ENCODE assay signal across 15 cellular contexts in genomic region chr17:80291691-80292487, GRCh38. TPM values are rescaled to one million over a fixed set of nuclear protein-coding genes. Genes with fewer than 3 reads are reported as not detected.
A peak's percentile ranks its signal among the peaks of the same experiment; 100 is the strongest.
DNase-seq lines count a peak whose midpoint lies in the region; ATAC-seq and TF ChIP-seq lines count a peak whose summit lies in the region.
"Had no signal": no experiment of that assay in that cellular context is flagged by ENCODE, and none has a peak within 500 bp of the region (broad histone marks: within the 10 kb centered on the region; RNA-seq: fewer than 3 reads in every experiment).

No MANE protein-coding gene starts in this region.

- H3K36me3 ChIP-seq in WERI-Rb-1 (peaks cover 94% of the 10 kb centered on the region), endodermal cell (ENCODE audit: control insufficient read depth, insufficient read depth, low read length) (peaks cover 44% of the 10 kb centered on the region), osteoblast (ENCODE audit: insufficient read depth, low read length) (peaks cover 78% of the 10 kb centered on the region)

- H3K36me3 Mint-ChIP-seq in activated CD8-positive, alpha-beta memory T cell treated with anti-CD3 and anti-CD28 coated beads, Interleukin-2, amount 10 ng/mL, durations not matched to agents 7 days and 5 days: peaks cover 79% of the 10 kb centered on the region
- peaks cover 77% of the 10 kb centered on the region for H3K36me3 Mint-ChIP-seq in endodermal cell (ENCODE audit: low read depth)

- H3K9ac ChIP-seq in endodermal cell (ENCODE audit: extremely low read depth, low read length, poor library complexity, severe bottlenecking): no peak overlapping the region

- no peak overlapping the region for H2AFZ ChIP-seq in osteoblast (ENCODE audit: low read length)

- CTCF ChIA-PET in activated CD8-positive, alpha-beta memory T cell treated with anti-CD3 and anti-CD28 coated beads, Interleukin-2, amount 10 ng/mL, durations not matched to agents 7 days and 5 days (lab: Charles Lee): no interaction called here

- H3K9me3 ChIP-seq in WERI-Rb-1 (ENCODE audit: severe bottlenecking) (no peaks in the 10 kb centered on the region), endodermal cell (ENCODE audit: control insufficient read depth, low read length) (no peaks in the 10 kb centered on the region), osteoblast (ENCODE audit: low read depth, low read length) (no peaks in the 10 kb centered on the region)

- no peaks in the 10 kb centered on the region for H3K27me3 Mint-ChIP-seq in activated CD8-positive, alpha-beta memory T cell treated with anti-CD3 and anti-CD28 coated beads, Interleukin-2, amount 10 ng/mL, durations not matched to agents 7 days and 5 days
- H3K27me3 Mint-ChIP-seq in endodermal cell (ENCODE audit: insufficient read depth): no peaks in the 10 kb centered on the region

- peak overlapping the region; percentile 36 for H3K27ac Mint-ChIP-seq in activated CD8-positive, alpha-beta memory T cell treated with anti-CD3 and anti-CD28 coated beads, Interleukin-2, amount 10 ng/mL, durations not matched to agents 7 days and 5 days
- H3K27ac Mint-ChIP-seq in endodermal cell: no peak overlapping the region

- TF ChIP-seq CTCF in WERI-Rb-1 (IDR thresholded peaks at IDR 0.05; ENCODE audit: low read depth, low read length): no peak
- TF ChIP-seq CTCF in endodermal cell (conservative IDR thresholded peaks at IDR 0.05): no peak
- no peak for TF ChIP-seq CTCF in osteoblast (IDR thresholded peaks at IDR 0.05; ENCODE audit: extremely low read depth, low read depth, low read length)

- H3K9me3 Mint-ChIP-seq in activated CD8-positive, alpha-beta memory T cell treated with anti-CD3 and anti-CD28 coated beads, Interleukin-2, amount 10 ng/mL, durations not matched to agents 7 days and 5 days (ENCODE audit: low read depth): no peaks in the 10 kb centered on the region
- H3K9me3 Mint-ChIP-seq in endodermal cell: no peaks in the 10 kb centered on the region

- no peaks in the 10 kb centered on the region for H3K79me2 ChIP-seq in osteoblast (ENCODE audit: insufficient read depth, low read length)

- H3K4me1 ChIP-seq in endodermal cell (ENCODE audit: control insufficient read depth, insufficient read depth, low read length) (no peaks in the 10 kb centered on the region), osteoblast (ENCODE audit: insufficient read depth, low read length) (no peaks in the 10 kb centered on the region)

- no peak for DNase-seq in activated CD8-positive, alpha-beta memory T cell treated with anti-CD3 and anti-CD28 coated beads, Interleukin-2, amount 10 ng/mL, durations not matched to agents 7 days and 5 days
- DNase-seq in activated CD8-positive, alpha-beta memory T cell treated with anti-CD3 and anti-CD28 coated beads, Interleukin-2, amount 50 U/mL, for 48 hours: no peak
- no peak for DNase-seq in WERI-Rb-1
- no peak for DNase-seq in endodermal cell
- DNase-seq in osteoblast (ENCODE audit: insufficient read length, low spot score, missing footprints): peak; percentile 56
- DNase-seq in activated effector memory CD4-positive, alpha-beta T cell treated with anti-CD3 and anti-CD28 coated beads, Interleukin-2, amount 50 U/mL, for 16 hours: no peak
- DNase-seq: COR-L47, DMS153, KBM-7, NCI-H1048, NCI-H146, NCI-H510A treated with DMSO at 0.1 percent for 48 hours had no signal

- H3K4me3 ChIP-seq in WERI-Rb-1 (ENCODE audit: low read depth, low read length) (no peak overlapping the region), endodermal cell (ENCODE audit: low read length) (no peak overlapping the region), osteoblast (ENCODE audit: insufficient read depth, low read length) (no peak overlapping the region)

- H3K27me3 ChIP-seq in WERI-Rb-1 (ENCODE audit: insufficient read depth, low read depth, severe bottlenecking): no peaks in the 10 kb centered on the region
- H3K27me3 ChIP-seq in endodermal cell (ENCODE audit: control insufficient read depth, insufficient read depth, low read length, poor library complexity, severe bottlenecking): no peaks in the 10 kb centered on the region
- H3K27me3 ChIP-seq in osteoblast (ENCODE audit: insufficient read depth, low read length): no peaks in the 10 kb centered on the region

- H3K27ac ChIP-seq in WERI-Rb-1 (peak overlapping the region; percentile 35), endodermal cell (ENCODE audit: low read depth, low read length) (peak overlapping the region; percentile 44), osteoblast (ENCODE audit: low read depth, low read length) (no peak overlapping the region)
- H3K27ac ChIP-seq: C4-2B had no signal

- peaks cover 59% of the 10 kb centered on the region for H3K4me1 Mint-ChIP-seq in activated CD8-positive, alpha-beta memory T cell treated with anti-CD3 and anti-CD28 coated beads, Interleukin-2, amount 10 ng/mL, durations not matched to agents 7 days and 5 days
- no peaks in the 10 kb centered on the region for H3K4me1 Mint-ChIP-seq in endodermal cell

- H3K4me3 Mint-ChIP-seq in activated CD8-positive, alpha-beta memory T cell treated with anti-CD3 and anti-CD28 coated beads, Interleukin-2, amount 10 ng/mL, durations not matched to agents 7 days and 5 days: no peak overlapping the region
- no peak overlapping the region for H3K4me3 Mint-ChIP-seq in endodermal cell

- 94% methylated on average over 14 to 20 of the region's 20 CpGs for WGBS in endodermal cell (ENCODE audit: insufficient coverage in 1 of 2, insufficient read length in 1 of 2), 2 experiments

- ATAC-seq in activated CD8-positive, alpha-beta memory T cell treated with anti-CD3 and anti-CD28 coated beads, Interleukin-2, amount 10 ng/mL, durations not matched to agents 7 days and 5 days: no peak
- no peak for ATAC-seq in HG02610 (IDR thresholded peaks at IDR 0.05; ENCODE audit: unreplicated experiment)
- ATAC-seq: Panc1 had no signal

- peaks cover 14% of the 10 kb centered on the region for H4K20me1 ChIP-seq in osteoblast (ENCODE audit: insufficient read depth, low read length)

- no peak overlapping the region for H3K4me2 ChIP-seq in osteoblast (ENCODE audit: insufficient read depth, low read length)

RNA-seq across cellular contexts. Expression of gene RNF213, which starts 31.2 kb away (rescaled TPM):
- 1,000 to 10,000 TPM in 1 of 2 experiments, 100 to 1,000 TPM in 1; 597 to 1,208 TPM for total RNA-seq in activated CD8-positive, alpha-beta memory T cell treated with anti-CD3 and anti-CD28 coated beads, Interleukin-2, amount 10 ng/mL, durations not matched to agents 7 days and 5 days
- total RNA-seq in endodermal cell (100 to 1,000 TPM in 1 of 2 donors, 10 to 100 TPM in 1; 98.8 to 136 TPM), osteoblast (134 and 143 TPM in 2 replicates)
- 30.0 TPM for polyA plus RNA-seq in endodermal cell (2013, experiment 1 of 2)
- 28.2 TPM for polyA plus RNA-seq in endodermal cell (2013, experiment 2 of 2)
